Comparison of ENCODE assay signal across 10 cellular contexts in the genomic region with DNA sequence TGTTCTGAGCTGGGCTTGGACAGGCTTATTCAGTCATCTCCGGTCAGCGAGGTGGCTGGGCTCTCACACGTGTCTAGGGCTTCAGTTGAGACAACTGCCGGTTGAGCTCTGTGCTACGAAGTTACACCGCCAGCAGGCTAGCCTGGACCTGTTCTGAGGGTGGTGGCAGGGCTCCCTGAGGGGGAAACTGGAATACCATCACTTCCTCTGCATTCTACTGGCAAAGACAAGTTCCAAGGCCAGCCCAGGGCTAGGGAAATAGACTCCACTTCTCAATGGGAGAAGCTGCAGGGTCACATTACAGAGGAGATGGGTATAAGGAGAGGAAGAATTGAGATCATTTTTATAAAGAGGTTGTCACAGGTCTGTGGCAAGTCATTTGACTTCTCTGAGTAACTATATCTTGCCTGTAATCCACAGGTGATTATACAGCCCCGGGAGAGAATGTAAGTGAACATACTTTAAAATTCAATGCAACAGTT. TPM values are rescaled to one million over a fixed set of nuclear protein-coding genes. Genes with fewer than 3 reads are reported as not detected.
DNase-seq lines count a peak whose midpoint lies in the region; ATAC-seq and TF ChIP-seq lines count a peak whose summit lies in the region.
"Had no signal": no experiment of that assay in that cellular context is flagged by ENCODE, and none has a peak within 500 bp of the region (broad histone marks: within the 10 kb centered on the region; RNA-seq: fewer than 3 reads in every experiment).

No MANE protein-coding gene starts in this region.

- H3K4me3 ChIP-seq in epithelial cell of esophagus (ENCODE audit: low read length), result no peak overlapping the region

- DNase-seq in DMS79 treated with DMSO at 0.1 percent for 48 hours (lab: John Stamatoyannopoulos, UW) (peak; percentile 51), NCI-H510A (lab: John Stamatoyannopoulos, UW) (peak; percentile 24), epithelial cell of esophagus (ENCODE audit: low read depth) (peak; percentile 99), neural crest cell (ENCODE audit: low read depth, low spot score) (no peak), COR-L47 (lab: John Stamatoyannopoulos, UW) (no peak), GM10266 (ENCODE audit: extremely low spot score) (no peak)
- DNase-seq: activated T-cell treated with anti-CD3 and anti-CD28 coated beads, Interleukin-2, amount 50 U/mL, for 1 hour; NCI-H345 had no signal

- no peak for TF ChIP-seq CTCF in epithelial cell of esophagus (IDR thresholded peaks at IDR 0.05; ENCODE audit: insufficient read depth, low read depth, low read length, missing control alignments)
- TF ChIP-seq CTCF in neural crest cell (conservative IDR thresholded peaks at IDR 0.05), result no peak
- no peak for TF ChIP-seq CTCF in GM10266 (IDR thresholded peaks at IDR 0.05; ENCODE audit: control insufficient read depth, insufficient read depth, low read depth, missing control alignments)

- ATAC-seq in HG02840 (IDR thresholded peaks at IDR 0.05; ENCODE audit: low FRiP score, unreplicated experiment) (no peak), HG03097 (IDR thresholded peaks at IDR 0.05; ENCODE audit: low FRiP score, unreplicated experiment) (no peak)

- H3K27ac Mint-ChIP-seq in neural crest cell (ENCODE audit: unreplicated experiment), result peak overlapping the region; percentile 91

- no peaks in the 10 kb centered on the region for H3K9me3 Mint-ChIP-seq in neural crest cell

- no peak overlapping the region for H3K4me3 Mint-ChIP-seq in neural crest cell

- H3K36me3 Mint-ChIP-seq in neural crest cell (ENCODE audit: low read depth), result peaks cover 14% of the 10 kb centered on the region

- H3K27me3 Mint-ChIP-seq in neural crest cell (ENCODE audit: low read depth), result no peaks in the 10 kb centered on the region

- peaks cover 49% of the 10 kb centered on the region for H3K4me1 Mint-ChIP-seq in neural crest cell

RNA-seq across cellular contexts. Expression of a gene that starts 42.2 kb away (rescaled TPM):
- total RNA-seq in neural crest cell, result 30.3 and 31.6 TPM in 2 replicates

Comparison
In these comparisons a context has a peak if more than half of its experiments do, and no peak if none do; other contexts are left out.
1. DNase-seq: peak in DMS79 treated with DMSO at 0.1 percent for 48 hours (single experiment), NCI-H510A (single experiment) and epithelial cell of esophagus (single experiment); none in neural crest cell (single experiment), COR-L47 (single experiment) and GM10266 (single experiment).